Comparison of ENCODE assay signal across 8 cellular contexts in the genomic region with DNA sequence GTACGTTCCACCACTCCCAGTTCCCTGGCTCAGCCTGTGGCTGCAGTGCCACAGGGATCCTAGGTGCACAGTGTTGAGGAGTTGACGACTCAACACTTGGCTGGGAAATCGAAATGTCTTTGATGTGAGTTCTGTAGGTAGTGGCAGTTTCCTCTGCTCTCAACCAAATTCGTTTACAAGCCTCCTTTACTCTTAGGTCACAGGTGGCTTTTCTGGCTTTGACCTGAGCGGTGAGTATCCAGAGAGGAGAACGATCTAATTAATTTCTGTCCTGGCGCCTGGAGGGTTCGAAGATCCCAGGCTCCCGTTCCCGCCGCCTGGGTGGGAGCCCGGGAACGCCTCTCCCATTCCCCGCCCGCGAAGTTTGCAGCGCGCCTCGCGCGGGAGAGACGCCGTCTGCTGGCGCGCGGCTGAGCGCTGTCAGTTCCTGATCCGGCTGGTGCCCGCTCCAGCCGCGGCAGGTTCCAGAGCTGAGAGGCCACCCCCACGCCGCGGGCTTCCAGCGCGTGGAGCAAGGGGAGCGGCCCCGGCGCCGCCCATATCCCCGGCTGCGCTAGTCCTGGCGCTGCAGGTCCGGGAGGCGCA. TPM values are rescaled to one million over a fixed set of nuclear protein-coding genes. Genes with fewer than 3 reads are reported as not detected.
DNase-seq lines count a peak whose midpoint lies in the region; ATAC-seq and TF ChIP-seq lines count a peak whose summit lies in the region.

A gene with protein sequence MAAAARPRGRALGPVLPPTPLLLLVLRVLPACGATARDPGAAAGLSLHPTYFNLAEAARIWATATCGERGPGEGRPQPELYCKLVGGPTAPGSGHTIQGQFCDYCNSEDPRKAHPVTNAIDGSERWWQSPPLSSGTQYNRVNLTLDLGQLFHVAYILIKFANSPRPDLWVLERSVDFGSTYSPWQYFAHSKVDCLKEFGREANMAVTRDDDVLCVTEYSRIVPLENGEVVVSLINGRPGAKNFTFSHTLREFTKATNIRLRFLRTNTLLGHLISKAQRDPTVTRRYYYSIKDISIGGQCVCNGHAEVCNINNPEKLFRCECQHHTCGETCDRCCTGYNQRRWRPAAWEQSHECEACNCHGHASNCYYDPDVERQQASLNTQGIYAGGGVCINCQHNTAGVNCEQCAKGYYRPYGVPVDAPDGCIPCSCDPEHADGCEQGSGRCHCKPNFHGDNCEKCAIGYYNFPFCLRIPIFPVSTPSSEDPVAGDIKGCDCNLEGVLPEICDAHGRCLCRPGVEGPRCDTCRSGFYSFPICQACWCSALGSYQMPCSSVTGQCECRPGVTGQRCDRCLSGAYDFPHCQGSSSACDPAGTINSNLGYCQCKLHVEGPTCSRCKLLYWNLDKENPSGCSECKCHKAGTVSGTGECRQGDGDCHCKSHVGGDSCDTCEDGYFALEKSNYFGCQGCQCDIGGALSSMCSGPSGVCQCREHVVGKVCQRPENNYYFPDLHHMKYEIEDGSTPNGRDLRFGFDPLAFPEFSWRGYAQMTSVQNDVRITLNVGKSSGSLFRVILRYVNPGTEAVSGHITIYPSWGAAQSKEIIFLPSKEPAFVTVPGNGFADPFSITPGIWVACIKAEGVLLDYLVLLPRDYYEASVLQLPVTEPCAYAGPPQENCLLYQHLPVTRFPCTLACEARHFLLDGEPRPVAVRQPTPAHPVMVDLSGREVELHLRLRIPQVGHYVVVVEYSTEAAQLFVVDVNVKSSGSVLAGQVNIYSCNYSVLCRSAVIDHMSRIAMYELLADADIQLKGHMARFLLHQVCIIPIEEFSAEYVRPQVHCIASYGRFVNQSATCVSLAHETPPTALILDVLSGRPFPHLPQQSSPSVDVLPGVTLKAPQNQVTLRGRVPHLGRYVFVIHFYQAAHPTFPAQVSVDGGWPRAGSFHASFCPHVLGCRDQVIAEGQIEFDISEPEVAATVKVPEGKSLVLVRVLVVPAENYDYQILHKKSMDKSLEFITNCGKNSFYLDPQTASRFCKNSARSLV (N-terminal part only) (plus strand): TSS at position 423 of the 585 bp plus-strand sequence. CDS start 231 bp downstream, outside the sequence.

- peaks cover 0 to 11% (median 0%) of the 10 kb centered on the region in 4 donors for H3K27me3 ChIP-seq in esophagus muscularis mucosa
- H3K27me3 ChIP-seq in muscle layer of colon (ENCODE audit: control insufficient read depth in 1 of 2, insufficient read depth in 2 of 2, low read length in 2 of 2): peaks cover 10 to 19% of the 10 kb centered on the region in 2 donors
- peaks cover 0 to 16% of the 10 kb centered on the region in 2 donors for H3K27me3 ChIP-seq in tibial nerve

- H3K4me1 ChIP-seq in esophagus muscularis mucosa (peaks cover 7 to 27% (median 24%) of the 10 kb centered on the region in 4 donors), muscle layer of colon (ENCODE audit: insufficient read depth, low read length) (peaks cover 14% of the 10 kb centered on the region), tibial nerve (peaks cover 0 to 27% (median 4%) of the 10 kb centered on the region in 4 donors)

- no peaks in the 10 kb centered on the region for H3K9me3 ChIP-seq in esophagus muscularis mucosa
- H3K9me3 ChIP-seq in muscle layer of colon (ENCODE audit: low read length): no peaks in the 10 kb centered on the region
- no peaks in the 10 kb centered on the region for H3K9me3 ChIP-seq in tibial nerve

- no peak within 1 kb of the TSS for H3K9ac ChIP-seq in muscle layer of colon (ENCODE audit: low read length)

- TF ChIP-seq POLR2A in esophagus muscularis mucosa (IDR thresholded peaks at IDR 0.05; ENCODE audit: low read depth) (no peak), tibial nerve (IDR thresholded peaks at IDR 0.05) (peak in 1 of 2 donors; percentile 66)

- TF ChIP-seq EP300 in esophagus muscularis mucosa (IDR thresholded peaks at IDR 0.05): no peak
- peak in 1 of 2 donors; percentile 81 for TF ChIP-seq EP300 in tibial nerve (IDR thresholded peaks at IDR 0.05)

- H3K4me3 ChIP-seq in esophagus muscularis mucosa (peak within 1 kb of the TSS; percentile 67 to 85 (median 72)), muscle layer of colon (ENCODE audit: low read depth in 1 of 2, low read length in 2 of 2) (peak within 1 kb of the TSS; percentile 23 to 57), tibial nerve (peak within 1 kb of the TSS; percentile 53 to 80 (median 54))

- H3K36me3 ChIP-seq in esophagus muscularis mucosa (no peaks in the 10 kb centered on the region), muscle layer of colon (ENCODE audit: insufficient read depth, low read length) (no peaks in the 10 kb centered on the region), tibial nerve (no peaks in the 10 kb centered on the region)

- intact Hi-C loops in esophagus muscularis mucosa (cut with DNase I): loop anchor here (5.0 kb wide), 1 partner anchor 67 kb away; no protein-coding TSS in a partner anchor

- DNase-seq in NCI-H524 (lab: John Stamatoyannopoulos, UW) (peak; percentile 33 to 60), NCI-H524 treated with DMSO at 0.1 percent for 48 hours (lab: John Stamatoyannopoulos, UW) (no peak), NCI-H1694 treated with DMSO at 0.1 percent for 48 hours (lab: John Stamatoyannopoulos, UW) (peak; percentile 9), esophagus muscularis mucosa (ENCODE audit: extremely low spot score) (no peak), tibial nerve (ENCODE audit: low spot score in 2 of 2) (peak in 1 of 2 donors; percentile 31)
- peak; percentile 70 for DNase-seq in activated CD8-positive, alpha-beta memory T cell treated with anti-CD3 and anti-CD28 coated beads for 24 hours

- TF ChIP-seq CTCF in esophagus muscularis mucosa (IDR thresholded peaks at IDR 0.05) (peak in 2 of 3 experiments; percentile 8 to 40), tibial nerve (IDR thresholded peaks at IDR 0.05) (peak in 4 of 5 experiments; percentile 13 to 49 (median 30))

- H3K27ac ChIP-seq in esophagus muscularis mucosa (replicated peaks in 1 of 4): peak within 1 kb of the TSS; percentile 66 to 80 (median 69)
- no peak within 1 kb of the TSS for H3K27ac ChIP-seq in muscle layer of colon (ENCODE audit: low read depth, low read length)
- H3K27ac ChIP-seq in tibial nerve: peak within 1 kb of the TSS; percentile 14 to 88 (median 75)

- 0% methylated on average over 16 of the region's 45 CpGs for WGBS in esophagus muscularis mucosa
- WGBS in tibial nerve, 2 donors: 1 to 2% methylated on average over 16 to 31 of the region's 45 CpGs

- no peak for ATAC-seq in GM21737 (IDR thresholded peaks at IDR 0.05; ENCODE audit: unreplicated experiment)

RNA-seq across cellular contexts. Expression of the gene that starts here (rescaled TPM):
- total RNA-seq in esophagus muscularis mucosa: 10 to 100 TPM in 3 of 4 donors, 1 to 10 TPM in 1; 7.5 to 12.9 (median 11.7) TPM
- 10 to 100 TPM; 46.3 to 80.6 (median 67.1) TPM for total RNA-seq in tibial nerve

Comparison
In these comparisons a context has a peak if more than half of its experiments do, and no peak if none do; other contexts are left out.
1. DNase-seq: peak in NCI-H524 (2 of 2), NCI-H1694 treated with DMSO at 0.1 percent for 48 hours (single experiment) and activated CD8-positive, alpha-beta memory T cell treated with anti-CD3 and anti-CD28 coated beads for 24 hours (single experiment); none in NCI-H524 treated with DMSO at 0.1 percent for 48 hours (single experiment) and esophagus muscularis mucosa (single experiment).
2. Peak in every context shown above with its lines, with median percentiles within 50 percentile points of each other: H3K4me3 ChIP-seq.